20 cellular contexts compared by ENCODE assay signal in genomic region chr3:184037816-184038215, GRCh38. TPM values are rescaled to one million over a fixed set of nuclear protein-coding genes. Genes with fewer than 3 reads are reported as not detected.
"Had no signal": no experiment of that assay in that cellular context is flagged by ENCODE, and none has a peak within 500 bp of the region (broad histone marks: within the 10 kb centered on the region; RNA-seq: fewer than 3 reads in every experiment).

No MANE protein-coding gene starts in this region.

- H3K9me3 Mint-ChIP-seq: neural progenitor cell; stimulated activated naive CD8-positive, alpha-beta T cell treated with anti-CD3 and anti-CD28 coated beads, Interleukin-15, amount 100 ng/mL, for 72 hours had no signal

- H3K36me3 Mint-ChIP-seq: neural progenitor cell had no signal

- H3K4me1 Mint-ChIP-seq: stimulated activated naive CD8-positive, alpha-beta T cell treated with anti-CD3 and anti-CD28 coated beads, Interleukin-15, amount 100 ng/mL, for 72 hours had no signal

- H3K27ac ChIP-seq: body of pancreas, esophagus squamous epithelium, heart left ventricle, neural progenitor cell, ovary, skin epidermis, thoracic aorta had no signal

- H2AFZ ChIP-seq: neural progenitor cell had no signal

- H3K27me3 ChIP-seq: body of pancreas, heart left ventricle, neural progenitor cell, ovary had no signal

- H3K9me3 ChIP-seq: body of pancreas, esophagus squamous epithelium, heart left ventricle, ovary, thoracic aorta had no signal

- H3K4me1 ChIP-seq: body of pancreas, heart left ventricle, neural progenitor cell had no signal

- ATAC-seq: body of pancreas; heart left ventricle; stimulated activated naive CD8-positive, alpha-beta T cell treated with anti-CD3 and anti-CD28 coated beads, Interleukin-15, amount 100 ng/mL, for 72 hours had no signal

- H3K27ac Mint-ChIP-seq: neural progenitor cell; stimulated activated naive CD8-positive, alpha-beta T cell treated with anti-CD3 and anti-CD28 coated beads, Interleukin-15, amount 100 ng/mL, for 72 hours had no signal

- DNase-seq: activated CD4-positive, alpha-beta T cell treated with anti-CD3 and anti-CD28 coated beads for 48 hours; activated CD8-positive, alpha-beta memory T cell treated with anti-CD3 and anti-CD28 coated beads for 24 hours; activated naive CD4-positive, alpha-beta T cell treated with anti-CD3 and anti-CD28 coated beads, Interleukin-2, amount 50 U/mL, for 16 hours; amniotic stem cell; body of pancreas; cerebellar nuclear complex; esophagus squamous epithelium; foreskin melanocyte; heart left ventricle; islet precursor cell; ovary; stimulated activated CD4-positive, alpha-beta T cell treated with anti-CD3 and anti-CD28 coated beads, Interleukin-4, amount 100 ng/mL, for 4 hours; stimulated activated naive CD8-positive, alpha-beta T cell treated with anti-CD3 and anti-CD28 coated beads, Interleukin-15, amount 100 ng/mL, for 72 hours; T-helper 1 cell had no signal

- H3K4me2 ChIP-seq: neural progenitor cell had no signal

- H3K4me3 ChIP-seq: body of pancreas, esophagus squamous epithelium, heart left ventricle, neural progenitor cell, ovary, skin epidermis, thoracic aorta had no signal

- H3K36me3 ChIP-seq: esophagus squamous epithelium, heart left ventricle, neural progenitor cell, ovary, thoracic aorta had no signal

- H3K9ac ChIP-seq: neural progenitor cell had no signal

- H3K4me3 Mint-ChIP-seq: neural progenitor cell; stimulated activated naive CD8-positive, alpha-beta T cell treated with anti-CD3 and anti-CD28 coated beads, Interleukin-15, amount 100 ng/mL, for 72 hours had no signal

RNA-seq across cellular contexts. Expression of gene HTR3D, which starts 6.3 kb away (rescaled TPM):
- total RNA-seq: body of pancreas, dermis microvascular lymphatic vessel endothelial cell, esophagus squamous epithelium, heart left ventricle, liver, thoracic aorta had no signal
- polyA plus RNA-seq: heart left ventricle, liver, ovary had no signal

RNA-seq across cellular contexts. Expression of gene HTR3C, which starts 15.0 kb away (rescaled TPM):
- total RNA-seq: body of pancreas, esophagus squamous epithelium, heart left ventricle, liver, ovary, renal cortical epithelial cell, thoracic aorta had no signal
- polyA plus RNA-seq: heart left ventricle, liver, ovary had no signal

RNA-seq across cellular contexts. Expression of gene HTR3E, which starts 59.0 kb away (rescaled TPM):
- total RNA-seq: body of pancreas, dermis microvascular lymphatic vessel endothelial cell, esophagus squamous epithelium, heart left ventricle, liver, ovary, renal cortical epithelial cell, thoracic aorta had no signal
- polyA plus RNA-seq: heart left ventricle, liver, ovary had no signal
